In genomic region chr3:190968616-190969015, GRCh38 we compare ENCODE assay signal across 1 cellular context.
TF ChIP-seq lines count a peak whose summit lies in the region.

No MANE protein-coding gene starts in this region.

TF ChIP-seq in WTC11, 78 proteins besides CTCF, POLR2A, EP300 and RAD21 (continued from another document):
- no peak for TF ChIP-seq PREB (CRISPR knock-in tag; IDR thresholded peaks at IDR 0.05; ENCODE audit: borderline replicate concordance)
